In genomic region chr2:128380061-128380889, GRCh38 we compare ENCODE assay signal across 17 cellular contexts.
A peak's percentile ranks its signal among the peaks of the same experiment; 100 is the strongest.
DNase-seq lines count a peak whose midpoint lies in the region; ATAC-seq and TF ChIP-seq lines count a peak whose summit lies in the region.
"Had no signal": no experiment of that assay in that cellular context is flagged by ENCODE, and none has a peak within 500 bp of the region (broad histone marks: within the 10 kb centered on the region; RNA-seq: fewer than 3 reads in every experiment).

No MANE protein-coding gene starts in this region.

- no peak overlapping the region for H3K18ac ChIP-seq in mesendoderm (ENCODE audit: low read length)

- intact Hi-C loops in PC-9 (cut with micrococcal nuclease; ENCODE audit: unreplicated experiment): no loop called here

- H3K4me1 ChIP-seq in mesendoderm (ENCODE audit: control insufficient read depth, low read depth, low read length): peaks cover 9% of the 10 kb centered on the region
- peaks cover 57% of the 10 kb centered on the region for H3K4me1 ChIP-seq in suprapubic skin
- H3K4me1 ChIP-seq in PC-9 (replicated peaks; ENCODE audit: insufficient read depth): no peaks in the 10 kb centered on the region

- no peaks in the 10 kb centered on the region for H3K9me3 Mint-ChIP-seq in chondrocyte (ENCODE audit: low read depth)
- H3K9me3 Mint-ChIP-seq: activated T-helper 1 cell treated with anti-CD3 and anti-CD28 coated beads, Interleukin-12 subunit alpha, Interleukin-12 subunit beta, Interleukin-2, Interleukin-4 antibody, amounts not matched to agents 30 ng/mL and 10 ng/mL and 1 ng/mL, durations not matched to agents 14 hours and 24 hours and 36 hours; GM23338; stimulated activated naive CD8-positive, alpha-beta T cell treated with anti-CD3 and anti-CD28 coated beads, Interleukin-15, Interleukin-2, amounts not matched to agents 100 ng/mL and 50 ng/mL, for 24 hours had no signal

- no peak overlapping the region for H2BK15ac ChIP-seq in mesendoderm (replicated peaks; ENCODE audit: low read depth)

- H3K27me3 Mint-ChIP-seq in chondrocyte (ENCODE audit: low read depth): no peaks in the 10 kb centered on the region
- H3K27me3 Mint-ChIP-seq: stimulated activated naive CD8-positive, alpha-beta T cell treated with anti-CD3 and anti-CD28 coated beads, Interleukin-15, Interleukin-2, amounts not matched to agents 100 ng/mL and 50 ng/mL, for 24 hours had no signal

- no peak overlapping the region for H3K4me2 ChIP-seq in mesendoderm (ENCODE audit: low read length)
- H3K4me2 ChIP-seq in PC-9: no peak overlapping the region

- peak overlapping the region; percentile 43 for H2AK5ac ChIP-seq in mesendoderm (ENCODE audit: low read length)

- DNase-seq in NCI-H510A treated with DMSO at 0.1 percent for 48 hours (lab: John Stamatoyannopoulos, UW): peak; percentile 34
- peak; percentile 67 for DNase-seq in chondrocyte (ENCODE audit: low spot score)
- DNase-seq in mesendoderm: no peak
- peak; percentile 50 to 78 for DNase-seq in suprapubic skin (ENCODE audit: low spot score in 2 of 2)
- no peak for DNase-seq in activated T-cell treated with anti-CD3 and anti-CD28 coated beads, Interleukin-2, amount 50 U/mL, for 1 hour
- DNase-seq in GM20000 (ENCODE audit: low spot score): no peak
- no peak for DNase-seq in PC-9
- DNase-seq: activated CD8-positive, alpha-beta memory T cell treated with anti-CD3 and anti-CD28 coated beads for 24 hours; caudate nucleus; glutamatergic neuron; NCI-H187 treated with DMSO at 0.1 percent for 48 hours had no signal

- H4K20me1 ChIP-seq in PC-9 (ENCODE audit: insufficient read depth): no peaks in the 10 kb centered on the region

- H3K27ac ChIP-seq in mesendoderm (ENCODE audit: low read depth, low read length): no peak overlapping the region
- peak overlapping the region; percentile 69 for H3K27ac ChIP-seq in suprapubic skin
- no peak overlapping the region for H3K27ac ChIP-seq in PC-9
- H3K27ac ChIP-seq: HL-60 had no signal

- H3K27ac Mint-ChIP-seq in chondrocyte (ENCODE audit: unreplicated experiment): no peak overlapping the region
- H3K27ac Mint-ChIP-seq: activated T-helper 1 cell treated with anti-CD3 and anti-CD28 coated beads, Interleukin-12 subunit alpha, Interleukin-12 subunit beta, Interleukin-2, Interleukin-4 antibody, amounts not matched to agents 30 ng/mL and 10 ng/mL and 1 ng/mL, durations not matched to agents 14 hours and 24 hours and 36 hours; GM23338; stimulated activated naive CD8-positive, alpha-beta T cell treated with anti-CD3 and anti-CD28 coated beads, Interleukin-15, Interleukin-2, amounts not matched to agents 100 ng/mL and 50 ng/mL, for 24 hours had no signal

- H3K79me1 ChIP-seq in mesendoderm (ENCODE audit: low read length): no peaks in the 10 kb centered on the region

- H3K79me2 ChIP-seq in mesendoderm (ENCODE audit: control insufficient read depth, insufficient read depth, low read length): no peaks in the 10 kb centered on the region
- H3K79me2 ChIP-seq in PC-9 (ENCODE audit: low read depth): no peaks in the 10 kb centered on the region

- H3K23ac ChIP-seq in mesendoderm (ENCODE audit: low read length): no peak overlapping the region

- no peak for TF ChIP-seq EP300 in suprapubic skin (IDR thresholded peaks at IDR 0.05)

- H3K56ac ChIP-seq in mesendoderm (ENCODE audit: low read length): peak overlapping the region; percentile 62

- H3K36me3 Mint-ChIP-seq in chondrocyte (ENCODE audit: low read depth): no peaks in the 10 kb centered on the region

- no peak overlapping the region for H3K4ac ChIP-seq in mesendoderm (ENCODE audit: low read depth, low read length)

- H3K4me3 Mint-ChIP-seq in chondrocyte (ENCODE audit: unreplicated experiment): no peak overlapping the region
- H3K4me3 Mint-ChIP-seq: activated T-helper 1 cell treated with anti-CD3 and anti-CD28 coated beads, Interleukin-12 subunit alpha, Interleukin-12 subunit beta, Interleukin-2, Interleukin-4 antibody, amounts not matched to agents 30 ng/mL and 10 ng/mL and 1 ng/mL, durations not matched to agents 14 hours and 24 hours and 36 hours; GM23338; stimulated activated naive CD8-positive, alpha-beta T cell treated with anti-CD3 and anti-CD28 coated beads, Interleukin-15, Interleukin-2, amounts not matched to agents 100 ng/mL and 50 ng/mL, for 24 hours had no signal

- no peak overlapping the region for H2AFZ ChIP-seq in PC-9

- H3K4me3 ChIP-seq in mesendoderm (ENCODE audit: low read length) (no peak overlapping the region), suprapubic skin (no peak overlapping the region), PC-9 (no peak overlapping the region)
- H3K4me3 ChIP-seq: GM23338, right atrium auricular region had no signal

- no peak for TF ChIP-seq POLR2A in suprapubic skin (IDR thresholded peaks at IDR 0.05)

- H3K27me3 ChIP-seq in mesendoderm (ENCODE audit: insufficient read depth, low read length, poor library complexity): no peaks in the 10 kb centered on the region
- no peaks in the 10 kb centered on the region for H3K27me3 ChIP-seq in suprapubic skin
- no peaks in the 10 kb centered on the region for H3K27me3 ChIP-seq in PC-9 (ENCODE audit: insufficient read depth, low read depth)
- H3K27me3 ChIP-seq: right atrium auricular region had no signal

- TF ChIP-seq CTCF in chondrocyte (IDR thresholded peaks at IDR 0.05): no peak
- no peak for TF ChIP-seq CTCF in suprapubic skin (IDR thresholded peaks at IDR 0.05)
- no peak for TF ChIP-seq CTCF in GM20000 (IDR thresholded peaks at IDR 0.05; ENCODE audit: extremely low read depth, missing control alignments)
- no peak for TF ChIP-seq CTCF in PC-9 (conservative IDR thresholded peaks at IDR 0.05)

- H3K9me3 ChIP-seq in suprapubic skin: no peaks in the 10 kb centered on the region
- no peaks in the 10 kb centered on the region for H3K9me3 ChIP-seq in PC-9 (ENCODE audit: insufficient read depth, low read depth)
- H3K9me3 ChIP-seq: right atrium auricular region had no signal

- BruUV-seq in PC-9 (replicated peaks; lab: Mats Ljungman, UMichigan): no TSS peak

- no CpG with 5 or more reads among the region's 27 CpGs for WGBS in mesendoderm (ENCODE audit: extremely low coverage, insufficient coverage, low lambda C conversion rate)
- WGBS in suprapubic skin: 74% methylated on average over 18 of the region's 27 CpGs

- no peak overlapping the region for H2BK5ac ChIP-seq in mesendoderm (ENCODE audit: low read length)

- H3K9me2 ChIP-seq in PC-9 (ENCODE audit: insufficient read depth): no peaks in the 10 kb centered on the region

- ATAC-seq in HG03095 (IDR thresholded peaks at IDR 0.05; ENCODE audit: unreplicated experiment): no peak

- no peak overlapping the region for H3K9ac ChIP-seq in mesendoderm (ENCODE audit: low read length)

- H4K5ac ChIP-seq in mesendoderm (ENCODE audit: low read length): no peak overlapping the region

- no peak overlapping the region for H2BK120ac ChIP-seq in mesendoderm (ENCODE audit: low read depth, low read length)

- H3K4me1 Mint-ChIP-seq in chondrocyte (ENCODE audit: low read depth): peaks cover 21% of the 10 kb centered on the region

- POLR2A ChIA-PET in PC-9 (lab: Charles Lee; ENCODE audit: unreplicated experiment): no interaction called here

- no peaks in the 10 kb centered on the region for H3F3A ChIP-seq in PC-9 (ENCODE audit: insufficient read depth, low read depth)

- CTCF ChIA-PET in PC-9 (lab: Charles Lee): no interaction called here

- no peaks in the 10 kb centered on the region for H3K36me3 ChIP-seq in mesendoderm (ENCODE audit: control insufficient read depth, insufficient read depth, low read length)
- no peaks in the 10 kb centered on the region for H3K36me3 ChIP-seq in suprapubic skin
- H3K36me3 ChIP-seq in PC-9 (ENCODE audit: low read depth): no peaks in the 10 kb centered on the region
- H3K36me3 ChIP-seq: right atrium auricular region had no signal

- H4K8ac ChIP-seq in mesendoderm (ENCODE audit: low read depth, low read length): no peak overlapping the region

Comparison
In these comparisons a context has a peak if more than half of its experiments do, and no peak if none do; other contexts are left out.
1. DNase-seq: peak in NCI-H510A treated with DMSO at 0.1 percent for 48 hours (single experiment), chondrocyte (single experiment) and suprapubic skin (2 of 2); none in mesendoderm (single experiment), activated T-cell treated with anti-CD3 and anti-CD28 coated beads, Interleukin-2, amount 50 U/mL, for 1 hour (single experiment), GM20000 (single experiment) and PC-9 (0 of 2).